In genomic region chr2:221572180-221572820, GRCh38 we compare ENCODE assay signal across 8 cellular contexts. TPM values are rescaled to one million over a fixed set of nuclear protein-coding genes. Genes with fewer than 3 reads are reported as not detected.
DNase-seq lines count a peak whose midpoint lies in the region; ATAC-seq, FAIRE-seq and TF ChIP-seq lines count a peak whose summit lies in the region.

Gene EPHA4, minus strand, starts transcription at chr2:221572304. Its CDS starts 56 bp downstream, at chr2:221572248.

- POLR2A ChIA-PET in A673 (lab: Charles Lee; ENCODE audit: low non-redundant PET) (no interaction called here), HepG2 (lab: Yijun Ruan, JAX) (no interaction called here)

- no peaks in the 10 kb centered on the region for H3K79me2 ChIP-seq in HepG2 (ENCODE audit: insufficient read depth, low read length)

- H2AFZ ChIP-seq in HepG2 (ENCODE audit: low read length): no peak within 1 kb of the TSS

- DNase-seq in A673 (ENCODE audit: low spot score) (peak; percentile 93), NCI-H510A (lab: John Stamatoyannopoulos, UW) (peak; percentile 63), dermis microvascular lymphatic vessel endothelial cell (ENCODE audit: low read depth in 2 of 2) (peak; percentile 43 to 88), HepG2 (ENCODE audit: low spot score) (no peak)
- DNase-seq in activated CD4-positive, alpha-beta T cell treated with anti-CD3 and anti-CD28 coated beads, Interleukin-2, amount 50 U/mL, for 48 hours: peak; percentile 79 to 82
- peak; percentile 76 for DNase-seq in stimulated activated CD4-positive, alpha-beta T cell treated with anti-CD3 and anti-CD28 coated beads, Interleukin-2, amount 100 ng/mL, for 4 hours (ENCODE audit: low read depth)

- H3K9me3 ChIP-seq in A673 (ENCODE audit: low read depth, low read length, poor library complexity, severe bottlenecking) (no peaks in the 10 kb centered on the region), HepG2 (ENCODE audit: low read length) (no peaks in the 10 kb centered on the region)

- H3K4me1 ChIP-seq in A673 (ENCODE audit: insufficient read depth, low read length, poor library complexity, severe bottlenecking) (peaks cover 20% of the 10 kb centered on the region), HepG2 (ENCODE audit: insufficient read depth, low read length) (peaks cover 7% of the 10 kb centered on the region)

- 0 out of 2 replicates have a peak, but pooled peaks have one; percentile 23 for TF ChIP-seq CTCF in A673 (conservative IDR thresholded peaks at IDR 0.05; ENCODE audit: low read depth, low read length)
- TF ChIP-seq CTCF in HepG2 (CRISPR knock-in tag; IDR thresholded peaks at IDR 0.05): no peak

- TF ChIP-seq EP300 in HepG2 (IDR thresholded peaks at IDR 0.05; ENCODE audit: low read depth in 2 of 2, low read length in 2 of 2) (no peak), HepG2 (CRISPR knock-in tag; IDR thresholded peaks at IDR 0.05; ENCODE audit: borderline replicate concordance) (no peak)

- peaks cover 4% of the 10 kb centered on the region for H3K36me3 ChIP-seq in A673 (ENCODE audit: insufficient read depth, low read length, poor library complexity, severe bottlenecking)
- no peaks in the 10 kb centered on the region for H3K36me3 ChIP-seq in HepG2 (replicated peaks in 1 of 2; ENCODE audit: control insufficient read depth in 1 of 2, insufficient read depth in 2 of 2, low read length in 2 of 2)

- FAIRE-seq in HepG2 (lab: Jason Lieb, UNC): no peak

- peak within 1 kb of the TSS; percentile 85 for H3K27ac ChIP-seq in A673 (ENCODE audit: low read depth, low read length, poor library complexity, severe bottlenecking)
- H3K27ac ChIP-seq in HepG2 (ENCODE audit: extremely low read length, insufficient read depth, low read length): no peak within 1 kb of the TSS

- no peaks in the 10 kb centered on the region for H4K20me1 ChIP-seq in HepG2 (ENCODE audit: insufficient read depth, low read length)

- H3K4me3 ChIP-seq in A673 (ENCODE audit: low read depth, low read length, poor library complexity, severe bottlenecking): peak within 1 kb of the TSS; percentile 84
- H3K4me3 ChIP-seq in HepG2 (replicated peaks in 1 of 3; ENCODE audit: insufficient read depth in 1 of 3, low read depth in 2 of 3, low read length in 3 of 3): no peak within 1 kb of the TSS

- H3K4me2 ChIP-seq in HepG2 (ENCODE audit: low read depth, low read length): no peak within 1 kb of the TSS

- intact Hi-C loops in A673 (cut with micrococcal nuclease; ENCODE audit: unreplicated experiment) (loop anchor here (2.0 to 10.0 kb wide), 5 partner anchors 467 to 1835 kb away; no protein-coding TSS in a partner anchor), HepG2 (cut with micrococcal nuclease; ENCODE audit: unreplicated experiment) (no loop called here)

- CTCF ChIA-PET in A673 (lab: Charles Lee) (no interaction called here), HepG2 (lab: Yijun Ruan, JAX; ENCODE audit: low intra/inter-chr PET ratio, low total read pairs) (interaction anchor here (2.5 kb wide), 1 partner anchor 885 kb away, joined by 33 read pairs; no protein-coding TSS in a partner anchor)

- TF ChIP-seq RAD21 in HepG2 (CRISPR knock-in tag; IDR thresholded peaks at IDR 0.05): no peak

- in situ Hi-C loops in HepG2 (cut with HindIII; ENCODE audit: extremely low pct_ligation_motif_present, low pct_unique_long_range_greater_than_20kb): loop anchor here (5.0 to 25.0 kb wide), 3 partner anchors 885 to 1835 kb away; no protein-coding TSS in a partner anchor

- ATAC-seq in GM18873 (IDR thresholded peaks at IDR 0.05; ENCODE audit: low FRiP score, unreplicated experiment) (peak; percentile 77), HG03135 (IDR thresholded peaks at IDR 0.05; ENCODE audit: unreplicated experiment) (peak; percentile 93), HepG2 (peak; percentile 9; the same call in 1 of the 3 replicates)

- no peak for TF ChIP-seq POLR2A in HepG2 (IDR thresholded peaks at IDR 0.05; ENCODE audit: insufficient read depth in 1 of 2, low read depth in 2 of 2, low read length in 2 of 2)

- BruUV-seq in A673 (replicated peaks; lab: Mats Ljungman, UMichigan): no TSS peak
- BruUV-seq in HepG2 (replicated peaks; lab: Mats Ljungman, UMichigan): no TSS peak

- 63% methylated on average over 54 of the region's 59 CpGs for WGBS in HepG2 (ENCODE audit: low lambda C conversion rate)

- no peak within 1 kb of the TSS for H3K9ac ChIP-seq in HepG2 (ENCODE audit: insufficient read depth, low read depth, low read length)

- H3K27me3 ChIP-seq in A673 (replicated peaks; ENCODE audit: insufficient read depth, low read depth, low read length, poor library complexity) (peaks cover 4% of the 10 kb centered on the region), HepG2 (ENCODE audit: control insufficient read depth in 1 of 2, insufficient read depth in 2 of 2, low read length in 2 of 2) (peaks cover 4 to 45% of the 10 kb centered on the region in 2 experiments; a peak in 4 of 5 replicates)

TF ChIP-seq in HepG2, 621 proteins besides CTCF, POLR2A, EP300 and RAD21 (continues in another document):
- TF ChIP-seq ZNF644 (CRISPR knock-in tag; IDR thresholded peaks at IDR 0.05; ENCODE audit: low read depth) (no peak), CENPX (CRISPR knock-in tag; IDR thresholded peaks at IDR 0.05) (no peak), ZNF761 (CRISPR knock-in tag; conservative IDR thresholded peaks at IDR 0.05) (no peak), ZFP37 (CRISPR knock-in tag; IDR thresholded peaks at IDR 0.05; ENCODE audit: borderline replicate concordance) (no peak), USF2 (IDR thresholded peaks at IDR 0.05; ENCODE audit: low read depth, low read length) (no peak), USF2 (CRISPR knock-in tag; IDR thresholded peaks at IDR 0.05; ENCODE audit: borderline replicate concordance) (no peak)
- TF ChIP-seq, protein P1, sequence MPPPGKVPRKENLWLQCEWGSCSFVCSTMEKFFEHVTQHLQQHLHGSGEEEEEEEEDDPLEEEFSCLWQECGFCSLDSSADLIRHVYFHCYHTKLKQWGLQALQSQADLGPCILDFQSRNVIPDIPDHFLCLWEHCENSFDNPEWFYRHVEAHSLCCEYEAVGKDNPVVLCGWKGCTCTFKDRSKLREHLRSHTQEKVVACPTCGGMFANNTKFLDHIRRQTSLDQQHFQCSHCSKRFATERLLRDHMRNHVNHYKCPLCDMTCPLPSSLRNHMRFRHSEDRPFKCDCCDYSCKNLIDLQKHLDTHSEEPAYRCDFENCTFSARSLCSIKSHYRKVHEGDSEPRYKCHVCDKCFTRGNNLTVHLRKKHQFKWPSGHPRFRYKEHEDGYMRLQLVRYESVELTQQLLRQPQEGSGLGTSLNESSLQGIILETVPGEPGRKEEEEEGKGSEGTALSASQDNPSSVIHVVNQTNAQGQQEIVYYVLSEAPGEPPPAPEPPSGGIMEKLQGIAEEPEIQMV (CRISPR knock-in tag; IDR thresholded peaks at IDR 0.05; ENCODE audit: low read depth): no peak
- TF ChIP-seq, protein P2, sequence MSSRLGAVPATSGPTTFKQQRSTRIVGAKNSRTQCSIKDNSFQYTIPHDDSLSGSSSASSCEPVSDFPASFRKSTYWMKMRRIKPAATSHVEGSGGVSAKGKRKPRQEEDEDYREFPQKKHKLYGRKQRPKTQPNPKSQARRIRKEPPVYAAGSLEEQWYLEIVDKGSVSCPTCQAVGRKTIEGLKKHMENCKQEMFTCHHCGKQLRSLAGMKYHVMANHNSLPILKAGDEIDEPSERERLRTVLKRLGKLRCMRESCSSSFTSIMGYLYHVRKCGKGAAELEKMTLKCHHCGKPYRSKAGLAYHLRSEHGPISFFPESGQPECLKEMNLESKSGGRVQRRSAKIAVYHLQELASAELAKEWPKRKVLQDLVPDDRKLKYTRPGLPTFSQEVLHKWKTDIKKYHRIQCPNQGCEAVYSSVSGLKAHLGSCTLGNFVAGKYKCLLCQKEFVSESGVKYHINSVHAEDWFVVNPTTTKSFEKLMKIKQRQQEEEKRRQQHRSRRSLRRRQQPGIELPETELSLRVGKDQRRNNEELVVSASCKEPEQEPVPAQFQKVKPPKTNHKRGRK (CRISPR knock-in tag; IDR thresholded peaks at IDR 0.05): no peak

RNA-seq across cellular contexts. Expression of gene EPHA4, which starts in this region (rescaled TPM):
- total RNA-seq in A673 (2021): 34.4 and 39.5 TPM in 2 replicates
- total RNA-seq in dermis microvascular lymphatic vessel endothelial cell: 2.2 and 2.4 TPM in 2 replicates
- total RNA-seq in HepG2 (2016; rRNA removed; fragmentation: Illumina TruSeq; extraction: Trizol): not detected in 2 replicates
- not detected in 2 replicates for total RNA-seq in HepG2 (2016; cell fraction: cytosol; rRNA removed; fragmentation: Illumina TruSeq; extraction: Trizol; ENCODE audit: low read depth)
- not detected in 2 replicates for total RNA-seq in HepG2 (2016; cell fraction: insoluble cytoplasmic fraction; rRNA removed; fragmentation: Illumina TruSeq; extraction: Trizol)
- not detected in 2 replicates for total RNA-seq in HepG2 (2016; cell fraction: membrane; rRNA removed; fragmentation: Illumina TruSeq; extraction: Trizol)
- total RNA-seq in HepG2 (2016; cell fraction: nucleus; rRNA removed; fragmentation: Illumina TruSeq; extraction: Trizol): not detected in 2 replicates
- polyA plus RNA-seq in HepG2 (2011; rRNA removed): not detected in 2 replicates
- not detected in 2 replicates for polyA plus RNA-seq in HepG2 (2011; cell fraction: cytosol; rRNA removed)
- not detected in 2 replicates for polyA plus RNA-seq in HepG2 (2011; cell fraction: nucleus; rRNA removed)
- polyA plus RNA-seq in HepG2 (2012): not detected in 2 replicates
- not detected in 2 replicates for polyA plus RNA-seq in HepG2 (2016; cell fraction: cytosol; fragmentation: Illumina TruSeq; extraction: Trizol; ENCODE audit: low read depth)
- polyA plus RNA-seq in HepG2 (2016; cell fraction: insoluble cytoplasmic fraction; fragmentation: Illumina TruSeq; extraction: Trizol; ENCODE audit: low read depth): not detected in 2 replicates
- not detected in 2 replicates for polyA plus RNA-seq in HepG2 (2016; cell fraction: membrane; fragmentation: Illumina TruSeq; extraction: Trizol; ENCODE audit: low read depth)
- polyA plus RNA-seq in HepG2 (2016; cell fraction: nucleus; fragmentation: Illumina TruSeq; extraction: Trizol; ENCODE audit: insufficient read depth, low read depth): not detected in 2 replicates
- polyA minus RNA-seq in HepG2 (2011; rRNA and poly(A)+ RNA removed; ENCODE audit: low replicate concordance): not detected in 2 replicates
- polyA minus RNA-seq in HepG2 (2011; cell fraction: cytosol; rRNA and poly(A)+ RNA removed): not detected in 2 replicates
- not detected in 2 replicates for polyA minus RNA-seq in HepG2 (2011; cell fraction: nucleus; rRNA and poly(A)+ RNA removed)

Comparison
In these comparisons a context has a peak if more than half of its experiments do, and no peak if none do; other contexts are left out.
1. RNA of gene EPHA4 (total RNA-seq): 34.4 to 39.5 TPM in A673; 2.2 to 2.4 TPM in dermis microvascular lymphatic vessel endothelial cell and not detected in HepG2; every median in the first group is over 10 times any median in the second.
2. Peak in ATAC-seq in HepG2; RNA of the gene not detected or under 1 TPM.
3. ATAC-seq: peak in every context shown above with its lines; median percentile 93 in HG03135; 77 in GM18873; 9 in HepG2.